In genomic region chr15:90062023-90062728, GRCh38 we compare ENCODE assay signal across 8 cellular contexts. TPM values are rescaled to one million over a fixed set of nuclear protein-coding genes. Genes with fewer than 3 reads are reported as not detected.
DNase-seq lines count a peak whose midpoint lies in the region; ATAC-seq, FAIRE-seq and TF ChIP-seq lines count a peak whose summit lies in the region.

No MANE protein-coding gene starts in this region.

- peaks cover 40% of the 10 kb centered on the region for H3K4me1 ChIP-seq in mucosa of descending colon (ENCODE audit: low read depth)

- peaks cover 2% of the 10 kb centered on the region for H3K36me3 Mint-ChIP-seq in T-helper 17 cell (ENCODE audit: low read depth)
- no peaks in the 10 kb centered on the region for H3K36me3 Mint-ChIP-seq in type B pancreatic cell

- H3K4me1 Mint-ChIP-seq in T-helper 17 cell (peaks cover 37% of the 10 kb centered on the region), type B pancreatic cell (ENCODE audit: unreplicated experiment) (peaks cover 45% of the 10 kb centered on the region)

- DNase-seq in NCI-H1105 (lab: John Stamatoyannopoulos, UW) (peak; percentile 89), T-helper 17 cell (peak; percentile 34 to 49 (median 40)), choroid plexus epithelial cell (ENCODE audit: low read depth) (peak; percentile 57), mucosa of descending colon (peak; percentile 89 to 91 (median 91)), type B pancreatic cell (ENCODE audit: extremely low spot score, unreplicated experiment) (no peak), middle frontal gyrus (ENCODE audit: extremely low spot score, low spot score) (no peak), D721Med (ENCODE audit: insufficient read length, low spot score) (no peak)

- H3K4me3 Mint-ChIP-seq in T-helper 17 cell (peak overlapping the region; percentile 77), type B pancreatic cell (peak overlapping the region; percentile 31)

- intact Hi-C loops in mucosa of descending colon (cut with DNase I, micrococcal nuclease) = no loop called here

- H3K9me3 ChIP-seq in T-helper 17 cell (ENCODE audit: control insufficient read depth, low read length, poor library complexity, severe bottlenecking) (no peaks in the 10 kb centered on the region), mucosa of descending colon (no peaks in the 10 kb centered on the region)

- H3K4me3 ChIP-seq in choroid plexus epithelial cell (ENCODE audit: low read depth, low read length) (no peak overlapping the region), mucosa of descending colon (no peak overlapping the region)

- no peaks in the 10 kb centered on the region for H3K27me3 Mint-ChIP-seq in T-helper 17 cell
- no peaks in the 10 kb centered on the region for H3K27me3 Mint-ChIP-seq in type B pancreatic cell

- no peak for FAIRE-seq in D721Med (lab: Jason Lieb, UNC)

- H3K9me3 Mint-ChIP-seq in type B pancreatic cell = no peaks in the 10 kb centered on the region

- H3K36me3 ChIP-seq in mucosa of descending colon (ENCODE audit: low read depth) = no peaks in the 10 kb centered on the region

- peak overlapping the region; percentile 89 for H3K27ac Mint-ChIP-seq in T-helper 17 cell
- peak overlapping the region; percentile 75 for H3K27ac Mint-ChIP-seq in type B pancreatic cell

- peak; percentile 61 for ATAC-seq in T-helper 17 cell
- ATAC-seq in mucosa of descending colon = peak; percentile 85
- ATAC-seq in GM18858 (IDR thresholded peaks at IDR 0.05; ENCODE audit: unreplicated experiment) = no peak

- TF ChIP-seq CTCF in choroid plexus epithelial cell (conservative IDR thresholded peaks at IDR 0.05; ENCODE audit: low read depth, low read length) (no peak), mucosa of descending colon (IDR thresholded peaks at IDR 0.05) (no peak), type B pancreatic cell (conservative IDR thresholded peaks at IDR 0.05) (no peak), D721Med (IDR thresholded peaks at IDR 0.05; ENCODE audit: insufficient read depth, missing control alignments) (no peak)

RNA-seq across cellular contexts. Expression of gene IDH2, which starts 40.1 kb away (rescaled TPM):
- total RNA-seq in T-helper 17 cell (10 to 100 TPM; 45.0 to 48.8 TPM), mucosa of descending colon (100 to 1,000 TPM in 2 of 3 donors, 10 to 100 TPM in 1; 84.8 to 262 (median 124) TPM), type B pancreatic cell (ENCODE audit: low replicate concordance) (225 and 247 TPM in 2 replicates)

Comparison
In these comparisons a context has a peak if more than half of its experiments do, and no peak if none do; other contexts are left out.
1. DNase-seq: peak in NCI-H1105 (single experiment), T-helper 17 cell (3 of 3), choroid plexus epithelial cell (single experiment) and mucosa of descending colon (3 of 3); none in type B pancreatic cell (single experiment), middle frontal gyrus (single experiment) and D721Med (single experiment).